ENCODE assay signal across 1 cellular context in genomic region chr10:5809541-5810154, GRCh38.
TF ChIP-seq lines count a peak whose summit lies in the region.

No MANE protein-coding gene starts in this region.

TF ChIP-seq in IMR-90, 13 proteins besides CTCF, POLR2A, EP300 and RAD21 (continued from another document):
- no peak for TF ChIP-seq MAFK (IDR thresholded peaks at IDR 0.05; ENCODE audit: low read depth, low read length)
- TF ChIP-seq SMC3 (IDR thresholded peaks at IDR 0.05; ENCODE audit: low read depth, low read length), result no peak
- TF ChIP-seq CEBPB (IDR thresholded peaks at IDR 0.05; ENCODE audit: low read depth, low read length), result no peak
- no peak for TF ChIP-seq RCOR1 (IDR thresholded peaks at IDR 0.05; ENCODE audit: insufficient replicate concordance, low read length)
- TF ChIP-seq FOS (IDR thresholded peaks at IDR 0.05; ENCODE audit: low read depth, low read length), result no peak
- no peak for TF ChIP-seq MXI1 (IDR thresholded peaks at IDR 0.05; ENCODE audit: borderline replicate concordance, low read depth, low read length)
